Comparison of ENCODE assay signal across 7 cellular contexts in the genomic region with DNA sequence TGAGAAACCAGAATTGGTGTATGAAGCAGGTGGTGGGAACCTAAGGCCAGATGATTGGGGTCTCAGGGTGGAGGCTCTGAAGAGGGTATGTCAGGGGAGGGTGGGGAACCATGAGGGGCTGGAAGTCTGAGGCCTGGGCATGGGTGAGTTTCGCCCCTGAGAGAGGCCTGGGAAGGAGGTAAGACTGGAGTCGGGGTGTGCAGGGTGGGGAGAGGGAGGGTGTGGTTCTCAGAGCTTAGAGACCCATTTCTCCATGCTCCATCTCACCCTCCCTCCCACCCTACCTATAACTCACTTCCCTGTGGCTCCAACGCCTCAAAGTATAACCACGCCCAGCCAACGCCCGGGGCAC. TPM values are rescaled to one million over a fixed set of nuclear protein-coding genes. Genes with fewer than 3 reads are reported as not detected.
DNase-seq lines count a peak whose midpoint lies in the region; ATAC-seq and TF ChIP-seq lines count a peak whose summit lies in the region.
"Had no signal": no experiment of that assay in that cellular context is flagged by ENCODE, and none has a peak within 500 bp of the region (broad histone marks: within the 10 kb centered on the region; RNA-seq: fewer than 3 reads in every experiment).

No MANE protein-coding gene starts in this region.

- H3K79me2 ChIP-seq in DOHH2 (ENCODE audit: control insufficient read depth, low read length), result peaks cover 32% of the 10 kb centered on the region

- no peak for DNase-seq in activated B cell treated with CpG ODN at 0.5 μM for 24 hours
- no peak for DNase-seq in nephron progenitor cell
- no peak for DNase-seq in NCI-H446 treated with DMSO at 0.1 percent for 48 hours (lab: John Stamatoyannopoulos, UW)
- no peak for DNase-seq in stimulated activated CD4-positive, alpha-beta T cell treated with anti-CD3 and anti-CD28 coated beads, Interleukin-15, amount 100 ng/mL, for 24 hours
- DNase-seq in hepatic stellate cell (ENCODE audit: low spot score), result no peak

- no peak overlapping the region for H3K27ac ChIP-seq in DOHH2 (ENCODE audit: low read depth, low read length)

- H3K4me2 ChIP-seq in DOHH2 (ENCODE audit: low read length), result peak overlapping the region; percentile 68

- no peaks in the 10 kb centered on the region for H3F3A ChIP-seq in DOHH2 (ENCODE audit: control insufficient read depth, insufficient read depth)

- H3K27ac Mint-ChIP-seq in activated B cell treated with CpG ODN at 0.5 μM for 24 hours, result peak overlapping the region; percentile 84
- no peak overlapping the region for H3K27ac Mint-ChIP-seq in nephron progenitor cell

- H4K20me1 ChIP-seq in DOHH2 (ENCODE audit: control insufficient read depth, insufficient read depth, low read depth, low read length), result no peaks in the 10 kb centered on the region

- intact Hi-C loops in activated B cell treated with CpG ODN at 0.5 μM for 24 hours (cut with micrococcal nuclease), result loop anchor here (1.0 to 5.0 kb wide), 12 partner anchors 47 to 556 kb away; a partner anchor contains a TSS

- H3K4me1 ChIP-seq in DOHH2 (ENCODE audit: control insufficient read depth, low read length), result peaks cover 20% of the 10 kb centered on the region

- H3K9me3 ChIP-seq in DOHH2 (ENCODE audit: control insufficient read depth, insufficient read depth, low read length), result no peaks in the 10 kb centered on the region
- H3K9me3 ChIP-seq: mucosa of descending colon had no signal

- peak overlapping the region; percentile 88 for H3K4me3 Mint-ChIP-seq in activated B cell treated with CpG ODN at 0.5 μM for 24 hours
- peak overlapping the region; percentile 86 for H3K4me3 Mint-ChIP-seq in nephron progenitor cell

- no peaks in the 10 kb centered on the region for H3K9me2 ChIP-seq in DOHH2 (replicated peaks; ENCODE audit: control insufficient read depth, low read length)

- ATAC-seq in activated B cell treated with CpG ODN at 0.5 μM for 24 hours (ENCODE audit: low read depth), result no peak

- H3K4me1 Mint-ChIP-seq in activated B cell treated with CpG ODN at 0.5 μM for 24 hours (peaks cover 23% of the 10 kb centered on the region), nephron progenitor cell (peaks cover 28% of the 10 kb centered on the region)

- peak overlapping the region; percentile 60 for H3K4me3 ChIP-seq in DOHH2 (ENCODE audit: low read length)
- H3K4me3 ChIP-seq: mucosa of descending colon had no signal

- no peaks in the 10 kb centered on the region for H3K27me3 ChIP-seq in DOHH2 (ENCODE audit: control insufficient read depth, low read length)

- POLR2A ChIA-PET in activated B cell treated with CpG ODN at 0.5 μM for 24 hours (lab: Charles Lee), result no interaction called here

- no peaks in the 10 kb centered on the region for H3K9me3 Mint-ChIP-seq in activated B cell treated with CpG ODN at 0.5 μM for 24 hours
- no peaks in the 10 kb centered on the region for H3K9me3 Mint-ChIP-seq in nephron progenitor cell

- no peaks in the 10 kb centered on the region; the same call in 1 of the 2 replicates for H3K36me3 ChIP-seq in DOHH2 (ENCODE audit: control insufficient read depth, low read length)

- H3K27me3 Mint-ChIP-seq in activated B cell treated with CpG ODN at 0.5 μM for 24 hours (no peaks in the 10 kb centered on the region), nephron progenitor cell (ENCODE audit: low read depth, poor library complexity) (peaks cover 6% of the 10 kb centered on the region)

- CTCF ChIA-PET in activated B cell treated with CpG ODN at 0.5 μM for 24 hours (lab: Charles Lee), result no interaction called here

- no peaks in the 10 kb centered on the region for H3K36me3 Mint-ChIP-seq in activated B cell treated with CpG ODN at 0.5 μM for 24 hours (ENCODE audit: low read depth)
- no peaks in the 10 kb centered on the region for H3K36me3 Mint-ChIP-seq in nephron progenitor cell (ENCODE audit: low read depth)

- TF ChIP-seq CTCF in DOHH2 (IDR thresholded peaks at IDR 0.05; ENCODE audit: low read depth, low read length, poor library complexity, severe bottlenecking), result no peak
- no peak for TF ChIP-seq CTCF in activated B cell treated with CpG ODN at 0.5 μM for 24 hours (IDR thresholded peaks at IDR 0.05)
- no peak for TF ChIP-seq CTCF in nephron progenitor cell (IDR thresholded peaks at IDR 0.05)

RNA-seq across cellular contexts. Expression of a gene that starts 1.0 kb away (rescaled TPM):
- total RNA-seq in activated B cell treated with CpG ODN at 0.5 μM for 24 hours, result 10.9 and 11.3 TPM in 2 replicates

RNA-seq across cellular contexts. Expression of a gene that starts 23.1 kb away (rescaled TPM):
- total RNA-seq in activated B cell treated with CpG ODN at 0.5 μM for 24 hours, result 0.64 TPM in 1 of 2 replicates, not detected in the other

RNA-seq across cellular contexts. Expression of a gene that starts 29.2 kb away (rescaled TPM):
- not detected in 2 replicates for total RNA-seq in activated B cell treated with CpG ODN at 0.5 μM for 24 hours

RNA-seq across cellular contexts. Expression of a gene that starts 47.2 kb away (rescaled TPM):
- total RNA-seq in activated B cell treated with CpG ODN at 0.5 μM for 24 hours, result 83.7 and 85.9 TPM in 2 replicates

RNA-seq across cellular contexts. Expression of a gene that starts 47.7 kb away (rescaled TPM):
- total RNA-seq in activated B cell treated with CpG ODN at 0.5 μM for 24 hours, result 13.1 and 15.5 TPM in 2 replicates
